1 cellular context compared by ENCODE assay signal in genomic region chr17:43780135-43780534, GRCh38.
TF ChIP-seq lines count a peak whose summit lies in the region.

Gene CFAP97D1, plus strand, starts transcription at chr17:43780435. Its CDS starts 28 bp downstream, at chr17:43780463.

TF ChIP-seq in HepG2, 621 proteins besides CTCF, POLR2A, EP300 and RAD21 (continued from another document):
- no peak for TF ChIP-seq ZNF782 (CRISPR knock-in tag; IDR thresholded peaks at IDR 0.05; ENCODE audit: borderline replicate concordance)
- TF ChIP-seq PATZ1 (CRISPR knock-in tag; IDR thresholded peaks at IDR 0.05) = no peak
- no peak for TF ChIP-seq EEA1 (CRISPR knock-in tag; IDR thresholded peaks at IDR 0.05; ENCODE audit: borderline replicate concordance)
